23 cellular contexts compared by ENCODE assay signal in genomic region chr9:26775405-26775804, GRCh38.
DNase-seq lines count a peak whose midpoint lies in the region; ATAC-seq, FAIRE-seq and TF ChIP-seq lines count a peak whose summit lies in the region.
"Had no signal": no experiment of that assay in that cellular context is flagged by ENCODE, and none has a peak within 500 bp of the region (broad histone marks: within the 10 kb centered on the region; RNA-seq: fewer than 3 reads in every experiment).

No MANE protein-coding gene starts in this region.

- WGBS in small intestine, 3 donors = 9 to 56% (median 29%) methylated on average over 3 of the region's 3 CpGs
- 75 to 81% methylated on average over 3 of the region's 3 CpGs for WGBS in testis, 2 donors

- no peak overlapping the region for H3K9ac ChIP-seq in colonic mucosa (ENCODE audit: low read depth in 2 of 2, low read length in 2 of 2)
- H3K9ac ChIP-seq: BLaER1 treated with 17β-estradiol and CSF1 and Interleukin-3, amounts not matched to agents 10 nM and 100 nM had no signal

- H3K9me3 ChIP-seq in colonic mucosa = no peaks in the 10 kb centered on the region
- no peaks in the 10 kb centered on the region for H3K9me3 ChIP-seq in small intestine (ENCODE audit: control insufficient read depth, low read depth)
- H3K9me3 ChIP-seq in testis = no peaks in the 10 kb centered on the region
- H3K9me3 ChIP-seq: Caco-2 had no signal

- no peak for TF ChIP-seq POLR2A in testis (IDR thresholded peaks at IDR 0.05)

- ATAC-seq in left colon (peak; percentile 94), HG03571 (IDR thresholded peaks at IDR 0.05; ENCODE audit: unreplicated experiment) (no peak)
- ATAC-seq: CD8-positive, alpha-beta T cell; GM12878 had no signal

- H3K27me3 ChIP-seq in colonic mucosa (no peaks in the 10 kb centered on the region), small intestine (ENCODE audit: control insufficient read depth in 2 of 2, insufficient read depth in 2 of 2, low read length in 2 of 2) (no peaks in the 10 kb centered on the region), testis (no peaks in the 10 kb centered on the region)
- H3K27me3 ChIP-seq: BLaER1 treated with 17β-estradiol and CSF1 and Interleukin-3, amounts not matched to agents 10 nM and 100 nM had no signal

- no peak for TF ChIP-seq CTCF in colonic mucosa (IDR thresholded peaks at IDR 0.05)
- no peak for TF ChIP-seq CTCF in testis (IDR thresholded peaks at IDR 0.05)

- intact Hi-C loops in colonic mucosa (cut with DNase I) = no loop called here
- intact Hi-C loops in left colon (cut with DNase I, micrococcal nuclease) = no loop called here
- intact Hi-C loops in testis (cut with DNase I; ENCODE audit: low total_unique reads) = no loop called here

- H3K4me1 ChIP-seq in colonic mucosa (no peaks in the 10 kb centered on the region), small intestine (ENCODE audit: control insufficient read depth in 2 of 2, insufficient read depth in 1 of 2, low read depth in 1 of 2, low read length in 1 of 2) (no peaks in the 10 kb centered on the region), testis (no peaks in the 10 kb centered on the region)
- H3K4me1 ChIP-seq: BLaER1 treated with 17β-estradiol and CSF1 and Interleukin-3, amounts not matched to agents 10 nM and 100 nM; Caco-2 had no signal

- H3K27ac ChIP-seq in colonic mucosa (no peak overlapping the region), small intestine (ENCODE audit: low read depth in 1 of 2, low read length in 1 of 2) (no peak overlapping the region), testis (no peak overlapping the region)
- H3K27ac ChIP-seq: BLaER1 treated with 17β-estradiol and CSF1 and Interleukin-3, amounts not matched to agents 10 nM and 100 nM; C4-2B had no signal

- peak; percentile 25 for DNase-seq in colonic mucosa
- DNase-seq in left colon = peak; percentile 44 to 48
- DNase-seq in small intestine = peak; percentile 95
- DNase-seq in Ammon's horn (ENCODE audit: low spot score) = no peak
- no peak for DNase-seq in DMS79 treated with DMSO at 0.1 percent for 48 hours (lab: John Stamatoyannopoulos, UW)
- DNase-seq in testis = no peak
- DNase-seq: 8988T; ACHN; Caco-2; Calu3; CD4-positive, alpha-beta T cell; CD8-positive, alpha-beta T cell; DND-41; EL; GDM1 had no signal

- no peaks in the 10 kb centered on the region for H3K36me3 ChIP-seq in colonic mucosa
- no peaks in the 10 kb centered on the region for H3K36me3 ChIP-seq in small intestine (ENCODE audit: control insufficient read depth in 2 of 2, insufficient read depth in 2 of 2, low read length in 2 of 2)
- no peaks in the 10 kb centered on the region for H3K36me3 ChIP-seq in testis (ENCODE audit: low read depth, missing control alignments)
- H3K36me3 ChIP-seq: BLaER1 treated with 17β-estradiol and CSF1 and Interleukin-3, amounts not matched to agents 10 nM and 100 nM had no signal

- FAIRE-seq in small intestine (lab: Jason Lieb, UNC) = no peak
- FAIRE-seq: A204.1, D721Med, GM12878, GM12892, GM18507 had no signal

- no peak overlapping the region for H3K4me3 ChIP-seq in colonic mucosa
- H3K4me3 ChIP-seq in small intestine (ENCODE audit: low read depth in 1 of 2, low read length in 2 of 2) = no peak overlapping the region
- no peak overlapping the region for H3K4me3 ChIP-seq in testis
- H3K4me3 ChIP-seq: BLaER1 treated with 17β-estradiol and CSF1 and Interleukin-3, amounts not matched to agents 10 nM and 100 nM; GM12878 had no signal

Comparison
In these comparisons a context has a peak if more than half of its experiments do, and no peak if none do; other contexts are left out.
1. DNase-seq: peak in colonic mucosa (single experiment), left colon (2 of 2) and small intestine (single experiment); none in Ammon's horn (single experiment), DMS79 treated with DMSO at 0.1 percent for 48 hours (single experiment) and testis (single experiment).